In genomic region chr11:64347171-64347867, GRCh38 we compare ENCODE assay signal across 3 cellular contexts.
TF ChIP-seq lines count a peak whose summit lies in the region.

No MANE protein-coding gene starts in this region.

TF ChIP-seq in SK-N-SH, 30 proteins besides CTCF, POLR2A, EP300 and RAD21:
- TF ChIP-seq SIN3A (IDR thresholded peaks at IDR 0.05; ENCODE audit: borderline replicate concordance, low read depth, low read length) (no peak), EZH2phosphoT487 (IDR thresholded peaks at IDR 0.05; ENCODE audit: borderline replicate concordance, low read depth) (no peak), MAX (IDR thresholded peaks at IDR 0.05; ENCODE audit: low read depth) (no peak), NFIC (IDR thresholded peaks at IDR 0.05; ENCODE audit: borderline replicate concordance) (no peak), USF1 (IDR thresholded peaks at IDR 0.05; ENCODE audit: borderline replicate concordance, low read depth) (no peak), RCOR1 (IDR thresholded peaks at IDR 0.05; ENCODE audit: low read length) (no peak), NRF1 (IDR thresholded peaks at IDR 0.05; ENCODE audit: low read depth, low read length) (no peak), YY1 (IDR thresholded peaks at IDR 0.05; ENCODE audit: low read depth) (no peak), TCF12 (IDR thresholded peaks at IDR 0.05) (no peak), CHD2 (IDR thresholded peaks at IDR 0.05; ENCODE audit: low read length, partially characterized antibody) (no peak), GABPA (IDR thresholded peaks at IDR 0.05; ENCODE audit: low read depth) (no peak), RFX5 (IDR thresholded peaks at IDR 0.05; ENCODE audit: low read length) (no peak), ELF1 (IDR thresholded peaks at IDR 0.05) (no peak), JUND (IDR thresholded peaks at IDR 0.05) (no peak)

TF ChIP-seq in SK-N-SH treated with all-trans-retinoic acid at 6 μM for 48 hours, 23 proteins besides CTCF, POLR2A, EP300 and RAD21:
- TF ChIP-seq BACH2 (CRISPR knock-in tag; IDR thresholded peaks at IDR 0.05; ENCODE audit: borderline replicate concordance) (no peak), PPARA (CRISPR knock-in tag; IDR thresholded peaks at IDR 0.05; ENCODE audit: borderline replicate concordance) (no peak), GLIS3 (CRISPR knock-in tag; IDR thresholded peaks at IDR 0.05) (no peak), OSR1 (CRISPR knock-in tag; IDR thresholded peaks at IDR 0.05) (no peak), ESRRG (CRISPR knock-in tag; IDR thresholded peaks at IDR 0.05) (no peak), ARNTL (CRISPR knock-in tag; IDR thresholded peaks at IDR 0.05; ENCODE audit: borderline replicate concordance, low read depth) (no peak), TOX (CRISPR knock-in tag; IDR thresholded peaks at IDR 0.05; ENCODE audit: borderline replicate concordance) (no peak), RARB (CRISPR knock-in tag; IDR thresholded peaks at IDR 0.05) (no peak), TSHZ2 (CRISPR knock-in tag; IDR thresholded peaks at IDR 0.05) (no peak), ZNF70 (CRISPR knock-in tag; IDR thresholded peaks at IDR 0.05) (no peak)

TF ChIP-seq in IMR-90, 13 proteins besides CTCF, POLR2A, EP300 and RAD21:
- TF ChIP-seq RCOR1 (IDR thresholded peaks at IDR 0.05; ENCODE audit: insufficient replicate concordance, low read length) (no peak), CEBPB (IDR thresholded peaks at IDR 0.05; ENCODE audit: low read depth, low read length) (peak; percentile 75)
